ENCODE assay signal across 12 cellular contexts in genomic region chr18:5979971-5980457, GRCh38.
DNase-seq lines count a peak whose midpoint lies in the region; ATAC-seq and TF ChIP-seq lines count a peak whose summit lies in the region.
"Had no signal": no experiment of that assay in that cellular context is flagged by ENCODE, and none has a peak within 500 bp of the region (broad histone marks: within the 10 kb centered on the region; RNA-seq: fewer than 3 reads in every experiment).

No MANE protein-coding gene starts in this region.

- peak overlapping the region; percentile 51 for H3K18ac ChIP-seq in mesendoderm (ENCODE audit: low read length)

- H3K9me3 ChIP-seq in OCI-LY7 (ENCODE audit: low read length) = no peaks in the 10 kb centered on the region
- H3K9me3 ChIP-seq: colonic mucosa, gastrocnemius medialis had no signal

- no peak overlapping the region for H2AFZ ChIP-seq in OCI-LY7 (ENCODE audit: low read length)

- CTCF ChIA-PET in OCI-LY7 (lab: Charles Lee; ENCODE audit: unreplicated experiment) = no interaction called here

- H3K79me1 ChIP-seq in mesendoderm (ENCODE audit: low read length) = no peaks in the 10 kb centered on the region

- POLR2A ChIA-PET in OCI-LY7 (lab: Charles Lee) = no interaction called here

- H4K20me1 ChIP-seq in OCI-LY7 (ENCODE audit: insufficient read depth, low read length) = no peaks in the 10 kb centered on the region

- H3K27ac ChIP-seq in mesendoderm (ENCODE audit: low read depth, low read length) = no peak overlapping the region
- H3K27ac ChIP-seq in OCI-LY7 (ENCODE audit: low read depth, low read length, poor library complexity, severe bottlenecking) = no peak overlapping the region
- H3K27ac ChIP-seq: colonic mucosa, gastrocnemius medialis had no signal

- no CpG with 5 or more reads among the region's 9 CpGs for WGBS in mesendoderm (ENCODE audit: extremely low coverage, insufficient coverage, low lambda C conversion rate)

- no TSS peak for BruUV-seq in OCI-LY7 (replicated peaks; lab: Mats Ljungman, UMichigan)

- DNase-seq in mesendoderm = no peak
- no peak for DNase-seq in OCI-LY7 (ENCODE audit: low spot score)
- no peak for DNase-seq in NCI-H1417 treated with DMSO at 0.1 percent for 48 hours (lab: John Stamatoyannopoulos, UW)
- no peak for DNase-seq in 8988T
- DNase-seq: activated gamma-delta T cell treated with Interleukin-2 at 50 U/mL for 16 hours, colonic mucosa, gastrocnemius medialis, mesenchymal stem cell, PC-3 had no signal

- no peak overlapping the region for H3K4ac ChIP-seq in mesendoderm (ENCODE audit: low read depth, low read length)

- intact Hi-C loops in OCI-LY7 (cut with micrococcal nuclease; ENCODE audit: unreplicated experiment) = no loop called here

- no peak overlapping the region for H3K9ac ChIP-seq in mesendoderm (ENCODE audit: low read length)

- H3K79me2 ChIP-seq in mesendoderm (ENCODE audit: control insufficient read depth, insufficient read depth, low read length) (no peaks in the 10 kb centered on the region), OCI-LY7 (ENCODE audit: insufficient read depth, low read depth, low read length) (no peaks in the 10 kb centered on the region)

- no peaks in the 10 kb centered on the region for H3K9me2 ChIP-seq in OCI-LY7 (ENCODE audit: insufficient read depth, low read length)

- H4K5ac ChIP-seq in mesendoderm (ENCODE audit: low read length) = no peak overlapping the region

- H2BK120ac ChIP-seq in mesendoderm (ENCODE audit: low read depth, low read length) = no peak overlapping the region

- H3K23ac ChIP-seq in mesendoderm (ENCODE audit: low read length) = no peak overlapping the region

- H3K36me3 ChIP-seq in mesendoderm (ENCODE audit: control insufficient read depth, insufficient read depth, low read length) (no peaks in the 10 kb centered on the region), OCI-LY7 (ENCODE audit: insufficient read depth, low read length) (no peaks in the 10 kb centered on the region)
- H3K36me3 ChIP-seq: colonic mucosa, gastrocnemius medialis had no signal

- ATAC-seq in GM18873 (IDR thresholded peaks at IDR 0.05; ENCODE audit: low FRiP score, unreplicated experiment) (peak; percentile 45), GM21619 (IDR thresholded peaks at IDR 0.05; ENCODE audit: unreplicated experiment) (peak; percentile 48), HG03139 (IDR thresholded peaks at IDR 0.05; ENCODE audit: unreplicated experiment) (peak; percentile 60)
- ATAC-seq: gastrocnemius medialis, PC-3 had no signal

- H3K4me1 ChIP-seq in mesendoderm (ENCODE audit: control insufficient read depth, low read depth, low read length) (peaks cover 12% of the 10 kb centered on the region), OCI-LY7 (ENCODE audit: insufficient read depth, low read length, poor library complexity, severe bottlenecking) (no peaks in the 10 kb centered on the region)
- H3K4me1 ChIP-seq: colonic mucosa, gastrocnemius medialis had no signal

- H4K8ac ChIP-seq in mesendoderm (ENCODE audit: low read depth, low read length) = no peak overlapping the region

- H3K4me2 ChIP-seq in mesendoderm (ENCODE audit: low read length) (no peak overlapping the region), OCI-LY7 (ENCODE audit: low read length) (no peak overlapping the region)

- H3K56ac ChIP-seq in mesendoderm (ENCODE audit: low read length) = peak overlapping the region; percentile 62

- TF ChIP-seq CTCF in OCI-LY7 (conservative IDR thresholded peaks at IDR 0.05; ENCODE audit: low read length) = no peak

- H2BK15ac ChIP-seq in mesendoderm (replicated peaks; ENCODE audit: low read depth) = no peak overlapping the region

- H2BK5ac ChIP-seq in mesendoderm (ENCODE audit: low read length) = peak overlapping the region; percentile 1

- no peak overlapping the region for H2AK5ac ChIP-seq in mesendoderm (ENCODE audit: low read length)

- no peak overlapping the region for H3K4me3 ChIP-seq in mesendoderm (ENCODE audit: low read length)
- no peak overlapping the region for H3K4me3 ChIP-seq in OCI-LY7 (ENCODE audit: low read depth, low read length, poor library complexity, severe bottlenecking)
- H3K4me3 ChIP-seq: colonic mucosa, gastrocnemius medialis had no signal

- no peaks in the 10 kb centered on the region for H3K27me3 ChIP-seq in mesendoderm (ENCODE audit: insufficient read depth, low read length, poor library complexity)
- H3K27me3 ChIP-seq: colonic mucosa, gastrocnemius medialis had no signal
